Comparison of ENCODE assay signal across 8 cellular contexts in genomic region chr1:11691302-11691914, GRCh38. TPM values are rescaled to one million over a fixed set of nuclear protein-coding genes. Genes with fewer than 3 reads are reported as not detected.
DNase-seq lines count a peak whose midpoint lies in the region; ATAC-seq and TF ChIP-seq lines count a peak whose summit lies in the region.

Gene DRAXIN, plus strand, starts transcription at chr1:11691710. Its CDS starts 14,549 bp downstream, at chr1:11706259.

- CTCF ChIA-PET in activated naive CD4-positive, alpha-beta T cell treated with anti-CD3 and anti-CD28 coated beads, Interleukin-2, amount 10 ng/mL, durations not matched to agents 7 days and 5 days (lab: Charles Lee) = interaction anchor here (1.2 kb wide), 1 partner anchor 9 kb away, joined by 4 read pairs; no protein-coding TSS in a partner anchor
- CTCF ChIA-PET in WTC11 (lab: Charles Lee) = interaction anchor here (0.8 to 2.9 kb wide), 11 partner anchors 9 to 93 kb away, joined by 3 to 21 read pairs (median 5); partner anchors contain the start of genes FBXO6 and MAD2L2

- no peaks in the 10 kb centered on the region for H3K36me3 Mint-ChIP-seq in activated naive CD4-positive, alpha-beta T cell treated with anti-CD3 and anti-CD28 coated beads, Interleukin-2, amount 10 ng/mL, durations not matched to agents 7 days and 5 days
- peaks cover 9% of the 10 kb centered on the region for H3K36me3 Mint-ChIP-seq in WTC11

- peak within 1 kb of the TSS in 1 of 4 donors; percentile 64 for H3K27ac ChIP-seq in tibial nerve

- POLR2A ChIA-PET in WTC11 (lab: Charles Lee) = interaction anchor here (1.9 to 4.4 kb wide), 3 partner anchors 9 to 26 kb away, joined by 6 to 52 read pairs (median 27); partner anchors contain the start of genes FBXO6 and MAD2L2

- H3K4me1 Mint-ChIP-seq in activated naive CD4-positive, alpha-beta T cell treated with anti-CD3 and anti-CD28 coated beads, Interleukin-2, amount 10 ng/mL, durations not matched to agents 7 days and 5 days = peaks cover 27% of the 10 kb centered on the region
- peaks cover 59% of the 10 kb centered on the region for H3K4me1 Mint-ChIP-seq in WTC11

- H3K36me3 ChIP-seq in tibial nerve = no peaks in the 10 kb centered on the region

- no peak for TF ChIP-seq POLR2A in tibial nerve (IDR thresholded peaks at IDR 0.05)

- H3K4me3 ChIP-seq in iPS-18c (ENCODE audit: insufficient read depth, low read depth, low read length) (peak within 1 kb of the TSS; percentile 96), tibial nerve (peak within 1 kb of the TSS in 3 of 4 donors; percentile 4 to 44 (median 22))

- peak; percentile 38 for DNase-seq in activated naive CD4-positive, alpha-beta T cell treated with anti-CD3 and anti-CD28 coated beads, Interleukin-2, amount 10 ng/mL, durations not matched to agents 7 days and 5 days
- no peak for DNase-seq in activated naive CD4-positive, alpha-beta T cell (lab: John Stamatoyannopoulos, UW)
- peak; percentile 86 for DNase-seq in WTC11 (ENCODE audit: low spot score)
- no peak for DNase-seq in tibial nerve (ENCODE audit: low spot score in 2 of 2)

- 1% methylated on average over 69 of the region's 78 CpGs; no CpG with 5 or more reads in 1 of the 2 donors for WGBS in tibial nerve, 2 donors

- peaks cover 0 to 33% (median 19%) of the 10 kb centered on the region in 4 donors for H3K4me1 ChIP-seq in tibial nerve

- H3K4me3 Mint-ChIP-seq in activated naive CD4-positive, alpha-beta T cell treated with anti-CD3 and anti-CD28 coated beads, Interleukin-2, amount 10 ng/mL, durations not matched to agents 7 days and 5 days = peak within 1 kb of the TSS; percentile 52
- peak within 1 kb of the TSS; percentile 89 for H3K4me3 Mint-ChIP-seq in WTC11

- peak within 1 kb of the TSS; percentile 74 for H3K27ac Mint-ChIP-seq in activated naive CD4-positive, alpha-beta T cell treated with anti-CD3 and anti-CD28 coated beads, Interleukin-2, amount 10 ng/mL, durations not matched to agents 7 days and 5 days
- H3K27ac Mint-ChIP-seq in WTC11 = peak within 1 kb of the TSS; percentile 94

- ATAC-seq in WTC11 (peak; percentile 82), HG03520 (IDR thresholded peaks at IDR 0.05; ENCODE audit: unreplicated experiment) (no peak), GM21423 (IDR thresholded peaks at IDR 0.05; ENCODE audit: unreplicated experiment) (no peak), HG03354 (IDR thresholded peaks at IDR 0.05; ENCODE audit: poor library complexity, severe bottlenecking, unreplicated experiment) (no peak)

- H3K9me3 ChIP-seq in iPS-18c (ENCODE audit: control insufficient read depth, insufficient read depth, low read length) (no peaks in the 10 kb centered on the region), tibial nerve (no peaks in the 10 kb centered on the region)

- no peak for TF ChIP-seq EP300 in tibial nerve (IDR thresholded peaks at IDR 0.05)

- peaks cover 0 to 41% of the 10 kb centered on the region in 2 donors for H3K27me3 ChIP-seq in tibial nerve

- TF ChIP-seq CTCF in WTC11 (IDR thresholded peaks at IDR 0.05) = no peak
- no peak for TF ChIP-seq CTCF in tibial nerve (IDR thresholded peaks at IDR 0.05)

- no peaks in the 10 kb centered on the region for H3K9me3 Mint-ChIP-seq in activated naive CD4-positive, alpha-beta T cell treated with anti-CD3 and anti-CD28 coated beads, Interleukin-2, amount 10 ng/mL, durations not matched to agents 7 days and 5 days
- no peaks in the 10 kb centered on the region for H3K9me3 Mint-ChIP-seq in WTC11

- peaks cover 90% of the 10 kb centered on the region for H3K27me3 Mint-ChIP-seq in activated naive CD4-positive, alpha-beta T cell treated with anti-CD3 and anti-CD28 coated beads, Interleukin-2, amount 10 ng/mL, durations not matched to agents 7 days and 5 days
- H3K27me3 Mint-ChIP-seq in WTC11 (ENCODE audit: low read depth) = no peaks in the 10 kb centered on the region

TF ChIP-seq in WTC11, 78 proteins besides CTCF, POLR2A, EP300 and RAD21 (continues in another document):
- TF ChIP-seq ZBTB21 (CRISPR knock-in tag; IDR thresholded peaks at IDR 0.05; ENCODE audit: borderline replicate concordance) (no peak), GRHL2 (CRISPR knock-in tag; IDR thresholded peaks at IDR 0.05; ENCODE audit: insufficient replicate concordance, severe bottlenecking) (no peak), SMAD3 (CRISPR knock-in tag; IDR thresholded peaks at IDR 0.05; ENCODE audit: borderline replicate concordance) (no peak; the same call in 1 of the 2 replicates), TEAD1 (CRISPR knock-in tag; IDR thresholded peaks at IDR 0.05) (peak; percentile 4; the same call in 1 of the 2 replicates), MAX (CRISPR knock-in tag; IDR thresholded peaks at IDR 0.05) (peak; percentile 15; the same call in 1 of the 2 replicates), TCF7 (CRISPR knock-in tag; IDR thresholded peaks at IDR 0.05; ENCODE audit: low read depth) (no peak), MXD4 (CRISPR knock-in tag; IDR thresholded peaks at IDR 0.05; ENCODE audit: borderline replicate concordance) (no peak), HMGA2 (CRISPR knock-in tag; IDR thresholded peaks at IDR 0.05) (no peak), ZNF425 (CRISPR knock-in tag; conservative IDR thresholded peaks at IDR 0.05) (no peak), ZNF219 (CRISPR knock-in tag; IDR thresholded peaks at IDR 0.05; ENCODE audit: borderline replicate concordance) (peak; percentile 50; the same call in 1 of the 2 replicates), ATF3 (CRISPR knock-in tag; conservative IDR thresholded peaks at IDR 0.05) (no peak), ESRRA (CRISPR knock-in tag; IDR thresholded peaks at IDR 0.05; ENCODE audit: borderline replicate concordance) (peak; percentile 65; the same call in 1 of the 2 replicates), PRRX2 (CRISPR knock-in tag; IDR thresholded peaks at IDR 0.05) (0 out of 2 replicates have a peak, but pooled peaks have one; percentile 41), OVOL2 (CRISPR knock-in tag; IDR thresholded peaks at IDR 0.05; ENCODE audit: borderline replicate concordance) (no peak), ATF2 (CRISPR knock-in tag; IDR thresholded peaks at IDR 0.05; ENCODE audit: borderline replicate concordance, low read depth) (no peak)

RNA-seq across cellular contexts. Expression of gene DRAXIN, which starts in this region (rescaled TPM):
- 12.0 to 13.4 TPM (median 13.3 TPM) in 3 replicates for total RNA-seq in WTC11 (2021)
- 1 to 10 TPM in 1 of 4 donors, under 1 TPM in 2, not detected in 1; under 0.01 to 1.2 (median 0.20) TPM for total RNA-seq in tibial nerve

Comparison
In these comparisons a context has a peak if more than half of its experiments do, and no peak if none do; other contexts are left out.
1. DNase-seq: peak in activated naive CD4-positive, alpha-beta T cell treated with anti-CD3 and anti-CD28 coated beads, Interleukin-2, amount 10 ng/mL, durations not matched to agents 7 days and 5 days (single experiment) and WTC11 (single experiment); none in activated naive CD4-positive, alpha-beta T cell (0 of 4) and tibial nerve (0 of 2).